1 cellular context compared by ENCODE assay signal in genomic region chr21:29340228-29340627, GRCh38.
TF ChIP-seq lines count a peak whose summit lies in the region.

No MANE protein-coding gene starts in this region.

TF ChIP-seq in IMR-90, 13 proteins besides CTCF, POLR2A, EP300 and RAD21:
- TF ChIP-seq FOS (IDR thresholded peaks at IDR 0.05; ENCODE audit: low read depth, low read length) (no peak), MAZ (IDR thresholded peaks at IDR 0.05; ENCODE audit: borderline replicate concordance, low read depth, low read length) (no peak), USF2 (IDR thresholded peaks at IDR 0.05; ENCODE audit: low read depth, low read length) (no peak), ELK1 (IDR thresholded peaks at IDR 0.05; ENCODE audit: borderline replicate concordance, low read depth, low read length) (no peak), CEBPB (IDR thresholded peaks at IDR 0.05; ENCODE audit: low read depth, low read length) (no peak), MAFK (IDR thresholded peaks at IDR 0.05; ENCODE audit: low read depth, low read length) (no peak), CHD1 (IDR thresholded peaks at IDR 0.05; ENCODE audit: low read depth, low read length) (no peak), MXI1 (IDR thresholded peaks at IDR 0.05; ENCODE audit: borderline replicate concordance, low read depth, low read length) (no peak), BHLHE40 (IDR thresholded peaks at IDR 0.05; ENCODE audit: low read depth, low read length) (no peak), SMC3 (IDR thresholded peaks at IDR 0.05; ENCODE audit: low read depth, low read length) (no peak), RCOR1 (IDR thresholded peaks at IDR 0.05; ENCODE audit: insufficient replicate concordance, low read length) (no peak), RFX5 (IDR thresholded peaks at IDR 0.05; ENCODE audit: low read depth, low read length) (no peak)
TF ChIP-seq in IMR-90: peak in this region for 0.
